In genomic region chr11:113014262-113014661, GRCh38 we compare ENCODE assay signal across 10 cellular contexts. TPM values are rescaled to one million over a fixed set of nuclear protein-coding genes. Genes with fewer than 3 reads are reported as not detected.
DNase-seq lines count a peak whose midpoint lies in the region; ATAC-seq, FAIRE-seq and TF ChIP-seq lines count a peak whose summit lies in the region.
"Had no signal": no experiment of that assay in that cellular context is flagged by ENCODE, and none has a peak within 500 bp of the region (broad histone marks: within the 10 kb centered on the region; RNA-seq: fewer than 3 reads in every experiment).

No MANE protein-coding gene starts in this region.

- no peaks in the 10 kb centered on the region for H3K9me3 Mint-ChIP-seq in activated T-cell treated with anti-CD3 and anti-CD28 coated beads, Interleukin-2, amount 50 U/mL, for 72 hours
- peaks cover 50% of the 10 kb centered on the region for H3K9me3 Mint-ChIP-seq in HFFc6

- no peaks in the 10 kb centered on the region for H3K27me3 ChIP-seq in right atrium auricular region

- DNase-seq in Right ventricle myocardium inferior (ENCODE audit: missing footprints) (no peak), right atrium auricular region (ENCODE audit: low spot score) (no peak), NCI-H526 (lab: John Stamatoyannopoulos, UW) (peak; percentile 95 to 97), foreskin fibroblast (peak; percentile 5 to 6), urothelium cell line (ENCODE audit: low spot score) (peak; percentile 40), HFFc6 (no peak)
- no peak for DNase-seq in activated T-cell treated with anti-CD3 and anti-CD28 coated beads, Interleukin-2, amount 50 U/mL, for 72 hours
- DNase-seq: erythroblast; stimulated activated CD4-positive, alpha-beta T cell treated with anti-CD3 and anti-CD28 coated beads, Interleukin-4, amount 100 ng/mL, for 24 hours had no signal

- ATAC-seq in Right ventricle myocardium inferior (peak; percentile 48), GM18909 (IDR thresholded peaks at IDR 0.05; ENCODE audit: poor library complexity, unreplicated experiment) (no peak)
- ATAC-seq in activated T-cell treated with anti-CD3 and anti-CD28 coated beads, Interleukin-2, amount 50 U/mL, for 72 hours (replicated peaks in 1 of 2), result no peak

- no peaks in the 10 kb centered on the region for H3K4me1 Mint-ChIP-seq in activated T-cell treated with anti-CD3 and anti-CD28 coated beads, Interleukin-2, amount 50 U/mL, for 72 hours (ENCODE audit: low read depth)
- no peaks in the 10 kb centered on the region for H3K4me1 Mint-ChIP-seq in HFFc6 (ENCODE audit: low read depth)

- no peaks in the 10 kb centered on the region for H3K36me3 ChIP-seq in right atrium auricular region

- H3K4me3 Mint-ChIP-seq in activated T-cell treated with anti-CD3 and anti-CD28 coated beads, Interleukin-2, amount 50 U/mL, for 72 hours, result no peak overlapping the region
- no peak overlapping the region for H3K4me3 Mint-ChIP-seq in HFFc6

- peak overlapping the region in 1 of 2 donors; percentile 5 for H3K27ac ChIP-seq in right atrium auricular region

- H3K27me3 Mint-ChIP-seq in activated T-cell treated with anti-CD3 and anti-CD28 coated beads, Interleukin-2, amount 50 U/mL, for 72 hours (ENCODE audit: low read depth), result no peaks in the 10 kb centered on the region
- H3K27me3 Mint-ChIP-seq in HFFc6 (ENCODE audit: insufficient read depth), result no peaks in the 10 kb centered on the region; the same call in 1 of the 2 replicates

- no peak overlapping the region for H3K27ac Mint-ChIP-seq in activated T-cell treated with anti-CD3 and anti-CD28 coated beads, Interleukin-2, amount 50 U/mL, for 72 hours
- no peak overlapping the region for H3K27ac Mint-ChIP-seq in HFFc6

- FAIRE-seq in urothelium cell line (lab: Jason Lieb, UNC), result no peak

- peaks cover 0 to 16% of the 10 kb centered on the region in 2 donors for H3K4me1 ChIP-seq in right atrium auricular region

- no peaks in the 10 kb centered on the region for H3K36me3 Mint-ChIP-seq in activated T-cell treated with anti-CD3 and anti-CD28 coated beads, Interleukin-2, amount 50 U/mL, for 72 hours (ENCODE audit: insufficient read depth in 2 of 2)
- H3K36me3 Mint-ChIP-seq in HFFc6 (ENCODE audit: low read depth), result no peaks in the 10 kb centered on the region

- no peak overlapping the region for H3K4me3 ChIP-seq in right atrium auricular region
- H3K4me3 ChIP-seq in foreskin fibroblast (ENCODE audit: low read depth in 1 of 2, low read length in 2 of 2), result no peak overlapping the region

- no peak for TF ChIP-seq CTCF in right atrium auricular region (IDR thresholded peaks at IDR 0.05)
- no peak for TF ChIP-seq CTCF in foreskin fibroblast (IDR thresholded peaks at IDR 0.05; ENCODE audit: low read depth, low read length)
- TF ChIP-seq CTCF in HFFc6 (IDR thresholded peaks at IDR 0.05), result no peak

- no peaks in the 10 kb centered on the region for H3K9me3 ChIP-seq in right atrium auricular region

- intact Hi-C loops in Right ventricle myocardium inferior (cut with DNase I), result loop anchor here (5.0 to 10.0 kb wide), 2 partner anchors 52 to 91 kb away; partner anchors contain the start of gene NCAM1

RNA-seq across cellular contexts. Expression of gene NCAM1, which starts 53.0 kb away (rescaled TPM):
- 250 TPM for total RNA-seq in Right ventricle myocardium inferior
- total RNA-seq in right atrium auricular region, result 100 to 1,000 TPM; 225 to 229 TPM
- under 1 TPM in 1 of 2 donors, not detected in 1; 0.60 TPM for total RNA-seq in activated T-cell treated with anti-CD3 and anti-CD28 coated beads, Interleukin-2, amount 50 U/mL, for 72 hours
- under 1 TPM in 1 of 6 experiments, not detected in 5; 0.20 TPM for total RNA-seq in HFFc6 (2021; fragmentation: NEBNext Ultra II Directional; extraction: Animal tissue kit (Norgen Biotek cat#: 25700))

Comparison
In these comparisons a context has a peak if more than half of its experiments do, and no peak if none do; other contexts are left out.
1. DNase-seq: peak in NCI-H526 (2 of 2), foreskin fibroblast (2 of 2) and urothelium cell line (single experiment); none in Right ventricle myocardium inferior (single experiment), right atrium auricular region (single experiment), activated T-cell treated with anti-CD3 and anti-CD28 coated beads, Interleukin-2, amount 50 U/mL, for 72 hours (0 of 2) and HFFc6 (single experiment).
2. RNA of gene NCAM1, which starts 53.0 kb away (total RNA-seq): 250 TPM in Right ventricle myocardium inferior (single experiment) and 225 to 229 TPM in right atrium auricular region; 0.60 TPM in activated T-cell treated with anti-CD3 and anti-CD28 coated beads, Interleukin-2, amount 50 U/mL, for 72 hours and 0.20 TPM in HFFc6; every median in the first group is over 100 times any median in the second.